In genomic region chr6:144064402-144064830, GRCh38 we compare ENCODE assay signal across 8 cellular contexts. TPM values are rescaled to one million over a fixed set of nuclear protein-coding genes. Genes with fewer than 3 reads are reported as not detected.
A peak's percentile ranks its signal among the peaks of the same experiment; 100 is the strongest.
DNase-seq lines count a peak whose midpoint lies in the region; ATAC-seq and TF ChIP-seq lines count a peak whose summit lies in the region.

No MANE protein-coding gene starts in this region.

- peak overlapping the region; percentile 53; the same call in 1 of the 2 replicates for H3K27ac ChIP-seq in VCaP

- ATAC-seq in HG03378 (IDR thresholded peaks at IDR 0.05; ENCODE audit: unreplicated experiment) = peak; percentile 18
- no peak for ATAC-seq in HG03457 (IDR thresholded peaks at IDR 0.05; ENCODE audit: unreplicated experiment)

- 0% methylated on average over 8 to 44 of the region's 44 CpGs for WGBS in lower leg skin, 2 donors

- H3K4me3 ChIP-seq in cardiac fibroblast (replicated peaks in 1 of 2; ENCODE audit: low read depth in 2 of 2, low read length in 2 of 2) (peak overlapping the region; percentile 54 to 57), lower leg skin (ENCODE audit: low read depth, poor library complexity, severe bottlenecking) (peak overlapping the region; percentile 67)

- no peak for TF ChIP-seq POLR2A in lower leg skin (IDR thresholded peaks at IDR 0.05)

- TF ChIP-seq CTCF in VCaP (conservative IDR thresholded peaks at IDR 0.05) = no peak
- no peak for TF ChIP-seq CTCF in cardiac fibroblast (IDR thresholded peaks at IDR 0.05; ENCODE audit: low read depth, low read length)
- TF ChIP-seq CTCF in lower leg skin (IDR thresholded peaks at IDR 0.05) = no peak

- intact Hi-C loops in lower leg skin (cut with DNase I; ENCODE audit: low total_unique reads) = no loop called here

- DNase-seq in NOMO-1 (lab: John Stamatoyannopoulos, UW; ENCODE audit: unreplicated experiment in 2 of 2) (peak; percentile 25 to 52), NOMO-1 treated with dmso at 0.1 percent for 144 hours (lab: John Stamatoyannopoulos, UW; ENCODE audit: unreplicated experiment) (no peak), cardiac fibroblast (ENCODE audit: low read depth in 2 of 2) (no peak), lower leg skin (ENCODE audit: low spot score in 2 of 2) (peak in 1 of 2 donors; percentile 90)
- DNase-seq in stimulated activated CD8-positive, alpha-beta memory T cell treated with anti-CD3 and anti-CD28 coated beads, Interleukin-12 subunit alpha, Interleukin-12 subunit beta, amount 100 ng/mL, for 24 hours (ENCODE audit: extremely low read depth) = peak; percentile 47

RNA-seq across cellular contexts. Expression of gene SF3B5, which starts 31.0 kb away (rescaled TPM):
- 100 to 1,000 TPM in 3 of 4 donors, 10 to 100 TPM in 1; 97.7 to 161 (median 120) TPM for total RNA-seq in lower leg skin

RNA-seq across cellular contexts. Expression of gene PLAGL1, which starts 56.4 kb away (rescaled TPM):
- 10 to 100 TPM; 21.7 to 39.2 (median 27.8) TPM for total RNA-seq in lower leg skin

Comparison
In these comparisons a context has a peak if more than half of its experiments do, and no peak if none do; other contexts are left out.
1. DNase-seq: peak in NOMO-1 (2 of 2) and stimulated activated CD8-positive, alpha-beta memory T cell treated with anti-CD3 and anti-CD28 coated beads, Interleukin-12 subunit alpha, Interleukin-12 subunit beta, amount 100 ng/mL, for 24 hours (single experiment); none in NOMO-1 treated with dmso at 0.1 percent for 144 hours (single experiment) and cardiac fibroblast (0 of 2).